In genomic region chr9:82513976-82514735, GRCh38 we compare ENCODE assay signal across 19 cellular contexts.
"Had no signal": no experiment of that assay in that cellular context is flagged by ENCODE, and none has a peak within 500 bp of the region (broad histone marks: within the 10 kb centered on the region; RNA-seq: fewer than 3 reads in every experiment).

No MANE protein-coding gene starts in this region.

- H3K36me3 Mint-ChIP-seq: naive thymus-derived CD4-positive, alpha-beta T cell; neural progenitor cell had no signal

- ATAC-seq: activated T-cell treated with anti-CD3 and anti-CD28 coated beads, Interleukin-2, amount 50 U/mL, for 4 hours; left lobe of liver; naive thymus-derived CD4-positive, alpha-beta T cell had no signal

- H3K4me2 ChIP-seq: neural progenitor cell had no signal

- H3K4me1 ChIP-seq: neural progenitor cell, prostate gland, thyroid gland had no signal

- H3K27me3 ChIP-seq: dorsolateral prefrontal cortex, neural progenitor cell, thyroid gland had no signal

- H2AFZ ChIP-seq: neural progenitor cell had no signal

- H3K4me1 Mint-ChIP-seq: activated CD4-positive, alpha-beta T cell treated with anti-CD3 and anti-CD28 coated beads, Interleukin-2, amount 10 ng/mL, durations not matched to agents 24 days and 14 days; endodermal cell; naive thymus-derived CD4-positive, alpha-beta T cell; neural progenitor cell had no signal

- H3K36me3 ChIP-seq: neural progenitor cell, prostate gland, thyroid gland had no signal

- H3K9ac ChIP-seq: neural progenitor cell had no signal

- DNase-seq: activated CD4-positive, alpha-beta T cell treated with anti-CD3 and anti-CD28 coated beads, Interleukin-2, amount 10 ng/mL, durations not matched to agents 24 days and 14 days; activated CD8-positive, alpha-beta memory T cell treated with anti-CD3 and anti-CD28 coated beads, Interleukin-2, amount 50 U/mL, for 4 hours; activated effector memory CD4-positive, alpha-beta T cell treated with Interleukin-2 at 50 U/mL for 16 hours; activated naive CD4-positive, alpha-beta T cell treated with anti-CD3 and anti-CD28 coated beads, Interleukin-2, amount 50 U/mL, for 16 hours; activated T-cell treated with anti-CD3 and anti-CD28 coated beads, Interleukin-2, amount 50 U/mL, for 4 hours; caudate nucleus; dorsolateral prefrontal cortex; endodermal cell; foreskin melanocyte; kidney; naive thymus-derived CD4-positive, alpha-beta T cell; stimulated activated naive CD4-positive, alpha-beta T cell; T1000; thyroid gland had no signal

- H3K27me3 Mint-ChIP-seq: activated CD4-positive, alpha-beta T cell treated with anti-CD3 and anti-CD28 coated beads, Interleukin-2, amount 10 ng/mL, durations not matched to agents 24 days and 14 days; naive thymus-derived CD4-positive, alpha-beta T cell had no signal

- H3K27ac Mint-ChIP-seq: activated CD4-positive, alpha-beta T cell treated with anti-CD3 and anti-CD28 coated beads, Interleukin-2, amount 10 ng/mL, durations not matched to agents 24 days and 14 days; endodermal cell; naive thymus-derived CD4-positive, alpha-beta T cell; neural progenitor cell had no signal

- H3K4me3 Mint-ChIP-seq: activated CD4-positive, alpha-beta T cell treated with anti-CD3 and anti-CD28 coated beads, Interleukin-2, amount 10 ng/mL, durations not matched to agents 24 days and 14 days; activated T-cell treated with anti-CD3 and anti-CD28 coated beads, Interleukin-2, amount 50 U/mL, for 4 hours; endodermal cell; naive thymus-derived CD4-positive, alpha-beta T cell; neural progenitor cell had no signal

- H3K4me3 ChIP-seq: dorsolateral prefrontal cortex, neural progenitor cell, prostate gland, thyroid gland had no signal

- H3K9me3 Mint-ChIP-seq: activated CD4-positive, alpha-beta T cell treated with anti-CD3 and anti-CD28 coated beads, Interleukin-2, amount 10 ng/mL, durations not matched to agents 24 days and 14 days; neural progenitor cell had no signal

- FAIRE-seq: colon, kidney had no signal

- H3K27ac ChIP-seq: dorsolateral prefrontal cortex, epithelial cell of prostate, neural progenitor cell, prostate gland had no signal

- H3K9me3 ChIP-seq: prostate gland, thyroid gland had no signal
